ENCODE assay signal across 27 cellular contexts in genomic region chr6:492178-492577, GRCh38.
DNase-seq lines count a peak whose midpoint lies in the region; ATAC-seq and TF ChIP-seq lines count a peak whose summit lies in the region.
"Had no signal": no experiment of that assay in that cellular context is flagged by ENCODE, and none has a peak within 500 bp of the region (broad histone marks: within the 10 kb centered on the region; RNA-seq: fewer than 3 reads in every experiment).

No MANE protein-coding gene starts in this region.

- H3K9me3 ChIP-seq in OCI-LY3 (ENCODE audit: insufficient read depth, low read length), result no peaks in the 10 kb centered on the region
- H3K9me3 ChIP-seq: breast epithelium, psoas muscle, SK-N-SH, testis had no signal

- peaks cover 30% of the 10 kb centered on the region for H3K36me3 ChIP-seq in OCI-LY3 (replicated peaks; ENCODE audit: low read depth, low read length)

- no peak overlapping the region for H3K4me3 ChIP-seq in OCI-LY3 (ENCODE audit: low read length)
- H3K4me3 ChIP-seq: breast epithelium, GM23338, psoas muscle, sigmoid colon, testis had no signal

- CTCF ChIA-PET in activated naive CD4-positive, alpha-beta T cell treated with anti-CD3 and anti-CD28 coated beads for 36 hours (lab: Charles Lee), result interaction anchor here (1.0 to 1.1 kb wide), 2 partner anchors 25 to 102 kb away, joined by 3 read pairs; no protein-coding TSS in a partner anchor
- CTCF ChIA-PET in RWPE1 (lab: Yijun Ruan, JAX), result no interaction called here

- H4K20me1 ChIP-seq in OCI-LY3 (ENCODE audit: insufficient read depth, low read length), result no peaks in the 10 kb centered on the region

- peak overlapping the region; percentile 95 for H3K27ac Mint-ChIP-seq in activated naive CD4-positive, alpha-beta T cell treated with anti-CD3 and anti-CD28 coated beads for 36 hours
- H3K27ac Mint-ChIP-seq in activated naive CD4-positive, alpha-beta T cell treated with anti-CD3 and anti-CD28 coated beads, Interleukin-2, amount 50 U/mL, for 72 hours, result peak overlapping the region; percentile 96 to 98
- H3K27ac Mint-ChIP-seq in stimulated activated effector memory CD8-positive, alpha-beta T cell treated with anti-CD3 and anti-CD28 coated beads, Interleukin-12 subunit alpha, Interleukin-12 subunit beta, amount 100 ng/mL, for 72 hours, result peak overlapping the region; percentile 93
- no peak overlapping the region for H3K27ac Mint-ChIP-seq in endothelial cell (ENCODE audit: unreplicated experiment)
- H3K27ac Mint-ChIP-seq: GM23338, mesothelial cell of epicardium, WTC11 had no signal

- H3K4me2 ChIP-seq in OCI-LY3 (ENCODE audit: low read length), result no peak overlapping the region
- H3K4me2 ChIP-seq: GM23338, SK-N-SH had no signal

- H3K79me2 ChIP-seq in OCI-LY3 (ENCODE audit: low read length), result peaks cover 21% of the 10 kb centered on the region

- H3K4me1 Mint-ChIP-seq in activated naive CD4-positive, alpha-beta T cell treated with anti-CD3 and anti-CD28 coated beads for 36 hours (ENCODE audit: low read depth), result peaks cover 93% of the 10 kb centered on the region
- H3K4me1 Mint-ChIP-seq in stimulated activated effector memory CD8-positive, alpha-beta T cell treated with anti-CD3 and anti-CD28 coated beads, Interleukin-12 subunit alpha, Interleukin-12 subunit beta, amount 100 ng/mL, for 72 hours, result peaks cover 91% of the 10 kb centered on the region
- no peaks in the 10 kb centered on the region for H3K4me1 Mint-ChIP-seq in endothelial cell (ENCODE audit: unreplicated experiment)
- H3K4me1 Mint-ChIP-seq: GM23338, mesothelial cell of epicardium, WTC11 had no signal

- no peaks in the 10 kb centered on the region for H3K27me3 ChIP-seq in OCI-LY3 (ENCODE audit: low read depth, low read length)
- H3K27me3 ChIP-seq: breast epithelium, sigmoid colon, testis had no signal

- ATAC-seq in activated naive CD4-positive, alpha-beta T cell treated with anti-CD3 and anti-CD28 coated beads, Interleukin-2, amount 50 U/mL, for 72 hours, result no peak
- ATAC-seq in stimulated activated effector memory CD8-positive, alpha-beta T cell treated with anti-CD3 and anti-CD28 coated beads, Interleukin-12 subunit alpha, Interleukin-12 subunit beta, amount 100 ng/mL, for 72 hours, result no peak
- ATAC-seq: GM23338; psoas muscle; stimulated activated naive B cell treated with anti-CD40 and anti-IgM and Interleukin-4, amounts not matched to agents 10 μg/mL and 1 μg/mL and 100 μg/mL, for 72 hours; WTC11 had no signal

- intact Hi-C loops in activated naive CD4-positive, alpha-beta T cell treated with anti-CD3 and anti-CD28 coated beads for 36 hours (cut with micrococcal nuclease), result loop anchor here (5.0 to 10.0 kb wide), 2 partner anchors 200 to 223 kb away; partner anchors contain the start of gene DUSP22

- peaks cover 8% of the 10 kb centered on the region for H3K9me3 Mint-ChIP-seq in activated naive CD4-positive, alpha-beta T cell treated with anti-CD3 and anti-CD28 coated beads for 36 hours
- no peaks in the 10 kb centered on the region for H3K9me3 Mint-ChIP-seq in activated naive CD4-positive, alpha-beta T cell treated with anti-CD3 and anti-CD28 coated beads, Interleukin-2, amount 50 U/mL, for 72 hours
- H3K9me3 Mint-ChIP-seq in stimulated activated effector memory CD8-positive, alpha-beta T cell treated with anti-CD3 and anti-CD28 coated beads, Interleukin-12 subunit alpha, Interleukin-12 subunit beta, amount 100 ng/mL, for 72 hours, result no peaks in the 10 kb centered on the region
- no peaks in the 10 kb centered on the region for H3K9me3 Mint-ChIP-seq in endothelial cell (ENCODE audit: unreplicated experiment)
- H3K9me3 Mint-ChIP-seq: GM23338 had no signal

- H3K27me3 Mint-ChIP-seq in activated naive CD4-positive, alpha-beta T cell treated with anti-CD3 and anti-CD28 coated beads for 36 hours (ENCODE audit: low read depth), result no peaks in the 10 kb centered on the region
- no peaks in the 10 kb centered on the region for H3K27me3 Mint-ChIP-seq in endothelial cell (ENCODE audit: unreplicated experiment)
- H3K27me3 Mint-ChIP-seq: naive B cell; stimulated activated naive B cell treated with anti-CD40 and anti-IgM and Interleukin-4, amounts not matched to agents 10 μg/mL and 1 μg/mL and 100 μg/mL, for 72 hours had no signal

- H2AFZ ChIP-seq in OCI-LY3 (ENCODE audit: low read depth, low read length), result no peak overlapping the region
- H2AFZ ChIP-seq: GM23338 had no signal

- H3K9ac ChIP-seq in OCI-LY3 (ENCODE audit: low read length), result no peak overlapping the region
- H3K9ac ChIP-seq: SK-N-SH had no signal

- no peak overlapping the region for H3K4me3 Mint-ChIP-seq in activated naive CD4-positive, alpha-beta T cell treated with anti-CD3 and anti-CD28 coated beads for 36 hours
- peak overlapping the region; percentile 59 for H3K4me3 Mint-ChIP-seq in stimulated activated effector memory CD8-positive, alpha-beta T cell treated with anti-CD3 and anti-CD28 coated beads, Interleukin-12 subunit alpha, Interleukin-12 subunit beta, amount 100 ng/mL, for 72 hours
- no peak overlapping the region for H3K4me3 Mint-ChIP-seq in endothelial cell (ENCODE audit: unreplicated experiment)
- H3K4me3 Mint-ChIP-seq: GM23338; mesothelial cell of epicardium; stimulated activated naive B cell treated with anti-CD40 and anti-IgM and Interleukin-4, amounts not matched to agents 10 μg/mL and 1 μg/mL and 100 μg/mL, for 72 hours; WTC11 had no signal

- POLR2A ChIA-PET in RWPE1 (lab: Yijun Ruan, JAX; ENCODE audit: low non-redundant PET), result no interaction called here

- TF ChIP-seq CTCF in OCI-LY3 (IDR thresholded peaks at IDR 0.05; ENCODE audit: low read depth, low read length), result no peak
- TF ChIP-seq CTCF in RWPE1 (conservative IDR thresholded peaks at IDR 0.05; ENCODE audit: low read depth), result no peak
- no peak for TF ChIP-seq CTCF in endothelial cell (IDR thresholded peaks at IDR 0.05; ENCODE audit: unreplicated experiment)

- peak overlapping the region; percentile 100 for H3K27ac ChIP-seq in OCI-LY3 (ENCODE audit: low read length)
- H3K27ac ChIP-seq in RWPE1, result no peak overlapping the region
- H3K27ac ChIP-seq: breast epithelium, C4-2B, psoas muscle, sigmoid colon, testis had no signal

- DNase-seq in activated naive CD4-positive, alpha-beta T cell treated with anti-CD3 and anti-CD28 coated beads for 36 hours, result no peak
- DNase-seq in activated naive CD4-positive, alpha-beta T cell treated with anti-CD3 and anti-CD28 coated beads, Interleukin-2, amount 50 U/mL, for 16 hours, result no peak
- no peak for DNase-seq in activated naive CD4-positive, alpha-beta T cell treated with anti-CD3 and anti-CD28 coated beads, Interleukin-2, amount 50 U/mL, for 72 hours (ENCODE audit: low spot score in 2 of 2)
- peak in 1 of 2 donors; percentile 44 for DNase-seq in stimulated activated effector memory CD8-positive, alpha-beta T cell treated with anti-CD3 and anti-CD28 coated beads, Interleukin-12 subunit alpha, Interleukin-12 subunit beta, amount 100 ng/mL, for 72 hours (ENCODE audit: low spot score in 2 of 2)
- DNase-seq in RWPE1 (ENCODE audit: low spot score) (no peak), endothelial cell (ENCODE audit: low spot score) (no peak)
- DNase-seq: activated CD8-positive, alpha-beta memory T cell treated with anti-CD3 and anti-CD28 coated beads for 24 hours; effector CD4-positive, alpha-beta T cell; glutamatergic neuron; Karpas-422; naive B cell; NCI-H146; NCI-H446 treated with DMSO at 0.1 percent for 48 hours; NCI-H82; occipital lobe; psoas muscle; sigmoid colon; SK-N-SH; stimulated activated CD4-positive, alpha-beta T cell treated with anti-CD3 and anti-CD28 coated beads, Interleukin-4, amount 100 ng/mL, for 24 hours; stimulated activated naive B cell treated with anti-CD40 and anti-IgM and Interleukin-4, amounts not matched to agents 10 μg/mL and 1 μg/mL and 100 μg/mL, for 72 hours; testis had no signal

- peaks cover 88% of the 10 kb centered on the region for H3K4me1 ChIP-seq in OCI-LY3 (ENCODE audit: low read length)
- H3K4me1 ChIP-seq: breast epithelium, psoas muscle, sigmoid colon, testis had no signal

- H3K36me3 Mint-ChIP-seq in activated naive CD4-positive, alpha-beta T cell treated with anti-CD3 and anti-CD28 coated beads for 36 hours (ENCODE audit: low read depth), result peaks cover 47% of the 10 kb centered on the region
- H3K36me3 Mint-ChIP-seq in activated naive CD4-positive, alpha-beta T cell treated with anti-CD3 and anti-CD28 coated beads, Interleukin-2, amount 50 U/mL, for 72 hours, result peaks cover 41 to 57% of the 10 kb centered on the region in 2 donors
- H3K36me3 Mint-ChIP-seq in stimulated activated effector memory CD8-positive, alpha-beta T cell treated with anti-CD3 and anti-CD28 coated beads, Interleukin-12 subunit alpha, Interleukin-12 subunit beta, amount 100 ng/mL, for 72 hours, result peaks cover 74% of the 10 kb centered on the region
- H3K36me3 Mint-ChIP-seq in endothelial cell (ENCODE audit: low read depth, unreplicated experiment), result peaks cover 19% of the 10 kb centered on the region
